1 cellular context compared by ENCODE assay signal in genomic region chr12:210277-211141, GRCh38.
TF ChIP-seq lines count a peak whose summit lies in the region.

No MANE protein-coding gene starts in this region.

TF ChIP-seq in HepG2, 621 proteins besides CTCF, POLR2A, EP300 and RAD21 (continued from another document and continues in another):
- peak; percentile 86; the same call in 1 of the 2 replicates for TF ChIP-seq ZSCAN5A (CRISPR knock-in tag; IDR thresholded peaks at IDR 0.05; ENCODE audit: borderline replicate concordance)
- no peak for TF ChIP-seq NR3C1 (CRISPR knock-in tag; IDR thresholded peaks at IDR 0.05)
- peak; percentile 89 for TF ChIP-seq FOXP1 (IDR thresholded peaks at IDR 0.05)
- TF ChIP-seq FOXP1 (CRISPR knock-in tag; IDR thresholded peaks at IDR 0.05): peak; percentile 100
- TF ChIP-seq SETDB1 (CRISPR knock-in tag; IDR thresholded peaks at IDR 0.05; ENCODE audit: borderline replicate concordance): no peak
- TF ChIP-seq ZNF761 (CRISPR knock-in tag; conservative IDR thresholded peaks at IDR 0.05): peak; percentile 93
- peak; percentile 75 for TF ChIP-seq ZFX (CRISPR knock-in tag; IDR thresholded peaks at IDR 0.05; ENCODE audit: low read depth)
- 0 out of 2 replicates have a peak, but pooled peaks have one; percentile 20 for TF ChIP-seq RNF219 (CRISPR knock-in tag; IDR thresholded peaks at IDR 0.05)
- peak; percentile 92 for TF ChIP-seq AHDC1 (CRISPR knock-in tag; IDR thresholded peaks at IDR 0.05; ENCODE audit: borderline replicate concordance)
- TF ChIP-seq ZNF276 (CRISPR knock-in tag; IDR thresholded peaks at IDR 0.05; ENCODE audit: low read depth): peak; percentile 86; the same call in 1 of the 2 replicates
- TF ChIP-seq MAFK (conservative IDR thresholded peaks at IDR 0.05 in 1 of 2, IDR thresholded peaks at IDR 0.05 in 1 of 2; ENCODE audit: low read length in 2 of 2): no peak
- TF ChIP-seq CHD2 (IDR thresholded peaks at IDR 0.05; ENCODE audit: low read depth, low read length): no peak
- peak; percentile 71; the same call in 1 of the 2 replicates for TF ChIP-seq ZNF12 (CRISPR knock-in tag; IDR thresholded peaks at IDR 0.05)
- TF ChIP-seq AKAP8 (CRISPR knock-in tag; IDR thresholded peaks at IDR 0.05): peak; percentile 98
- TF ChIP-seq MAFG (CRISPR knock-in tag; IDR thresholded peaks at IDR 0.05): no peak
- no peak for TF ChIP-seq KDM5A (IDR thresholded peaks at IDR 0.05; ENCODE audit: borderline replicate concordance, low read length)
- TF ChIP-seq MAZ (IDR thresholded peaks at IDR 0.05; ENCODE audit: borderline replicate concordance, low read depth, low read length): peak; percentile 36; the same call in 1 of the 2 replicates
- TF ChIP-seq MAZ (CRISPR knock-in tag; IDR thresholded peaks at IDR 0.05; ENCODE audit: low read depth): peak; percentile 88
- no peak for TF ChIP-seq SMAD9 (CRISPR knock-in tag; IDR thresholded peaks at IDR 0.05)
- 0 out of 2 replicates have a peak, but pooled peaks have one; percentile 80 for TF ChIP-seq WIZ (CRISPR knock-in tag; IDR thresholded peaks at IDR 0.05)
- TF ChIP-seq NFYB (CRISPR knock-in tag; IDR thresholded peaks at IDR 0.05): peak; percentile 70
- peak; percentile 96 for TF ChIP-seq PHF5A (CRISPR knock-in tag; IDR thresholded peaks at IDR 0.05; ENCODE audit: low read depth, unreplicated experiment)
- TF ChIP-seq ZFP37 (CRISPR knock-in tag; IDR thresholded peaks at IDR 0.05; ENCODE audit: borderline replicate concordance): peak; percentile 84; the same call in 1 of the 2 replicates
- peak; percentile 74; the same call in 1 of the 2 replicates for TF ChIP-seq KDM5B (CRISPR knock-in tag; IDR thresholded peaks at IDR 0.05; ENCODE audit: borderline replicate concordance)
- TF ChIP-seq FOXP4 (CRISPR knock-in tag; IDR thresholded peaks at IDR 0.05): peak; percentile 99
- no peak for TF ChIP-seq TP53 (CRISPR knock-in tag; conservative IDR thresholded peaks at IDR 0.05)
- 0 out of 2 replicates have a peak, but pooled peaks have one; percentile 55 for TF ChIP-seq IRF1 (CRISPR knock-in tag; IDR thresholded peaks at IDR 0.05; ENCODE audit: low read depth)
- 0 out of 2 replicates have a peak, but pooled peaks have one; percentile 30 for TF ChIP-seq ZNF704 (CRISPR knock-in tag; IDR thresholded peaks at IDR 0.05; ENCODE audit: borderline replicate concordance)
- TF ChIP-seq HNRNPUL1 (IDR thresholded peaks at IDR 0.05; ENCODE audit: low read depth, low read length): no peak
- no peak for TF ChIP-seq ZNF382 (CRISPR knock-in tag; IDR thresholded peaks at IDR 0.05; ENCODE audit: borderline replicate concordance)
- TF ChIP-seq ZNF263 (CRISPR knock-in tag; IDR thresholded peaks at IDR 0.05): peak; percentile 82
- no peak for TF ChIP-seq TCF12 (IDR thresholded peaks at IDR 0.05)
- peak; percentile 100 for TF ChIP-seq TCF12 (CRISPR knock-in tag; IDR thresholded peaks at IDR 0.05)
- peak; percentile 94 for TF ChIP-seq ZNF205 (CRISPR knock-in tag; IDR thresholded peaks at IDR 0.05)
- TF ChIP-seq ZNF10 (CRISPR knock-in tag; IDR thresholded peaks at IDR 0.05; ENCODE audit: borderline replicate concordance, low read depth): no peak
- TF ChIP-seq PRDM15 (CRISPR knock-in tag; IDR thresholded peaks at IDR 0.05): no peak
- no peak for TF ChIP-seq ZFP36L2 (CRISPR knock-in tag; IDR thresholded peaks at IDR 0.05)
- TF ChIP-seq SPEN (CRISPR knock-in tag; IDR thresholded peaks at IDR 0.05; ENCODE audit: low read depth): peak; percentile 97
- TF ChIP-seq ZNF720 (CRISPR knock-in tag; IDR thresholded peaks at IDR 0.05): no peak
- TF ChIP-seq ZNF746 (CRISPR knock-in tag; IDR thresholded peaks at IDR 0.05): peak; percentile 97
- no peak for TF ChIP-seq TERF1 (CRISPR knock-in tag; IDR thresholded peaks at IDR 0.05)
